Comparison of ENCODE assay signal across 1 cellular context in genomic region chr4:109735566-109736454, GRCh38.
TF ChIP-seq lines count a peak whose summit lies in the region.

No MANE protein-coding gene starts in this region.

TF ChIP-seq in K562, 482 proteins besides CTCF, POLR2A, EP300 and RAD21 (continued from another document and continues in another):
- TF ChIP-seq DDX20 (tag; IDR thresholded peaks at IDR 0.05; ENCODE audit: low read depth), result no peak
- no peak for TF ChIP-seq ZNF184 (CRISPR knock-in tag; IDR thresholded peaks at IDR 0.05)
- no peak for TF ChIP-seq CBFB (CRISPR knock-in tag; IDR thresholded peaks at IDR 0.05)
- TF ChIP-seq, protein P1, sequence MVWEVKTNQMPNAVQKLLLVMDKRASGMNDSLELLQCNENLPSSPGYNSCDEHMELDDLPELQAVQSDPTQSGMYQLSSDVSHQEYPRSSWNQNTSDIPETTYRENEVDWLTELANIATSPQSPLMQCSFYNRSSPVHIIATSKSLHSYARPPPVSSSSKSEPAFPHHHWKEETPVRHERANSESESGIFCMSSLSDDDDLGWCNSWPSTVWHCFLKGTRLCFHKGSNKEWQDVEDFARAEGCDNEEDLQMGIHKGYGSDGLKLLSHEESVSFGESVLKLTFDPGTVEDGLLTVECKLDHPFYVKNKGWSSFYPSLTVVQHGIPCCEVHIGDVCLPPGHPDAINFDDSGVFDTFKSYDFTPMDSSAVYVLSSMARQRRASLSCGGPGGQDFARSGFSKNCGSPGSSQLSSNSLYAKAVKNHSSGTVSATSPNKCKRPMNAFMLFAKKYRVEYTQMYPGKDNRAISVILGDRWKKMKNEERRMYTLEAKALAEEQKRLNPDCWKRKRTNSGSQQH (CRISPR knock-in tag; IDR thresholded peaks at IDR 0.05), result no peak
- TF ChIP-seq FOS (IDR thresholded peaks at IDR 0.05; ENCODE audit: extremely low read depth, insufficient read length), result no peak
- TF ChIP-seq PHB (CRISPR knock-in tag; IDR thresholded peaks at IDR 0.05), result no peak
- no peak for TF ChIP-seq CCAR2 (IDR thresholded peaks at IDR 0.05; ENCODE audit: low read depth, low read length)
- peak; percentile 37; the same call in 1 of the 2 replicates for TF ChIP-seq ZNF589 (CRISPR knock-in tag; IDR thresholded peaks at IDR 0.05; ENCODE audit: low read depth)
- no peak for TF ChIP-seq KAT8 (IDR thresholded peaks at IDR 0.05; ENCODE audit: low read depth)
- no peak for TF ChIP-seq MIER1 (IDR thresholded peaks at IDR 0.05; ENCODE audit: low read depth)
- no peak for TF ChIP-seq POLR2B (IDR thresholded peaks at IDR 0.05; ENCODE audit: low read depth, partially characterized antibody)
- no peak for TF ChIP-seq ZNF217 (CRISPR knock-in tag; IDR thresholded peaks at IDR 0.05)
- TF ChIP-seq ZNF830 (CRISPR knock-in tag; IDR thresholded peaks at IDR 0.05), result no peak
- 0 out of 2 replicates have a peak, but pooled peaks have one; percentile 58 for TF ChIP-seq MECOM (CRISPR knock-in tag; IDR thresholded peaks at IDR 0.05)
- TF ChIP-seq PML (IDR thresholded peaks at IDR 0.05; ENCODE audit: low read length), result 0 out of 2 replicates have a peak, but pooled peaks have one; percentile 19
- TF ChIP-seq ZFPM2 (CRISPR knock-in tag; IDR thresholded peaks at IDR 0.05), result no peak
- TF ChIP-seq, protein P2, sequence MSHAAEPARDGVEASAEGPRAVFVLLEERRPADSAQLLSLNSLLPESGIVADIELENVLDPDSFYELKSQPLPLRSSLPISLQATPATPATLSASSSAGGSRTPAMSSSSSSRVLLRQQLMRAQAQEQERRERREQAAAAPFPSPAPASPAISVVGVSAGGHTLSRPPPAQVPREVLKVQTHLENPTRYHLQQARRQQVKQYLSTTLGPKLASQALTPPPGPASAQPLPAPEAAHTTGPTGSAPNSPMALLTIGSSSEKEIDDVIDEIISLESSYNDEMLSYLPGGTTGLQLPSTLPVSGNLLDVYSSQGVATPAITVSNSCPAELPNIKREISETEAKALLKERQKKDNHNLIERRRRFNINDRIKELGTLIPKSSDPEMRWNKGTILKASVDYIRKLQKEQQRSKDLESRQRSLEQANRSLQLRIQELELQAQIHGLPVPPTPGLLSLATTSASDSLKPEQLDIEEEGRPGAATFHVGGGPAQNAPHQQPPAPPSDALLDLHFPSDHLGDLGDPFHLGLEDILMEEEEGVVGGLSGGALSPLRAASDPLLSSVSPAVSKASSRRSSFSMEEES (CRISPR knock-in tag; IDR thresholded peaks at IDR 0.05), result no peak
- TF ChIP-seq NFYB (IDR thresholded peaks at IDR 0.05; ENCODE audit: extremely low read depth, insufficient read length), result no peak
- TF ChIP-seq NR0B1 (IDR thresholded peaks at IDR 0.05; ENCODE audit: partially characterized antibody), result no peak
- TF ChIP-seq ZNF212 (CRISPR knock-in tag; IDR thresholded peaks at IDR 0.05), result no peak
- TF ChIP-seq SIX5 (IDR thresholded peaks at IDR 0.05; ENCODE audit: borderline replicate concordance in 1 of 2, insufficient read depth in 1 of 2, low read depth in 1 of 2, low read length in 2 of 2), result no peak
- no peak for TF ChIP-seq NONO (IDR thresholded peaks at IDR 0.05; ENCODE audit: low read depth in 2 of 2, low read length in 1 of 2)
- no peak for TF ChIP-seq ESRRB (CRISPR knock-in tag; IDR thresholded peaks at IDR 0.05; ENCODE audit: borderline replicate concordance)
- TF ChIP-seq ZNF239 (CRISPR knock-in tag; IDR thresholded peaks at IDR 0.05), result no peak
- TF ChIP-seq ELF4 (CRISPR knock-in tag; IDR thresholded peaks at IDR 0.05), result no peak
- TF ChIP-seq HEY1 (CRISPR knock-in tag; IDR thresholded peaks at IDR 0.05; ENCODE audit: borderline replicate concordance), result no peak
- no peak for TF ChIP-seq RB1 (IDR thresholded peaks at IDR 0.05; ENCODE audit: low read depth)
- no peak for TF ChIP-seq RUNX1 (IDR thresholded peaks at IDR 0.05; ENCODE audit: low read depth)
- TF ChIP-seq ZNF449 (CRISPR knock-in tag; IDR thresholded peaks at IDR 0.05), result no peak
- no peak for TF ChIP-seq HDAC3 (IDR thresholded peaks at IDR 0.05; ENCODE audit: borderline replicate concordance, partially characterized antibody)
- TF ChIP-seq SAFB (IDR thresholded peaks at IDR 0.05; ENCODE audit: borderline replicate concordance, low read depth, low read length), result no peak
- TF ChIP-seq ZNF354B (CRISPR knock-in tag; IDR thresholded peaks at IDR 0.05), result no peak
- no peak for TF ChIP-seq CREB5 (CRISPR knock-in tag; IDR thresholded peaks at IDR 0.05)
- no peak for TF ChIP-seq FIP1L1 (IDR thresholded peaks at IDR 0.05; ENCODE audit: low read depth, low read length, poor library complexity, severe bottlenecking)
- TF ChIP-seq EZH2 (IDR thresholded peaks at IDR 0.05; ENCODE audit: borderline replicate concordance, low read depth, low read length), result no peak
- TF ChIP-seq, protein P3, sequence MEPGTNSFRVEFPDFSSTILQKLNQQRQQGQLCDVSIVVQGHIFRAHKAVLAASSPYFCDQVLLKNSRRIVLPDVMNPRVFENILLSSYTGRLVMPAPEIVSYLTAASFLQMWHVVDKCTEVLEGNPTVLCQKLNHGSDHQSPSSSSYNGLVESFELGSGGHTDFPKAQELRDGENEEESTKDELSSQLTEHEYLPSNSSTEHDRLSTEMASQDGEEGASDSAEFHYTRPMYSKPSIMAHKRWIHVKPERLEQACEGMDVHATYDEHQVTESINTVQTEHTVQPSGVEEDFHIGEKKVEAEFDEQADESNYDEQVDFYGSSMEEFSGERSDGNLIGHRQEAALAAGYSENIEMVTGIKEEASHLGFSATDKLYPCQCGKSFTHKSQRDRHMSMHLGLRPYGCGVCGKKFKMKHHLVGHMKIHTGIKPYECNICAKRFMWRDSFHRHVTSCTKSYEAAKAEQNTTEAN (CRISPR knock-in tag; IDR thresholded peaks at IDR 0.05), result no peak
- 0 out of 2 replicates have a peak, but pooled peaks have one; percentile 3 for TF ChIP-seq CREB3 (tag; conservative IDR thresholded peaks at IDR 0.05; ENCODE audit: low read depth)
- no peak for TF ChIP-seq XRCC3 (IDR thresholded peaks at IDR 0.05)
- peak; percentile 37; the same call in 1 of the 2 replicates for TF ChIP-seq NR2C1 (IDR thresholded peaks at IDR 0.05)
- peak; percentile 66 for TF ChIP-seq NR2C1 (tag; IDR thresholded peaks at IDR 0.05)
- TF ChIP-seq NFIC (IDR thresholded peaks at IDR 0.05), result peak; percentile 39; the same call in 1 of the 2 replicates
- TF ChIP-seq ZNF780A (CRISPR knock-in tag; IDR thresholded peaks at IDR 0.05), result no peak
- no peak for TF ChIP-seq PURB (CRISPR knock-in tag; IDR thresholded peaks at IDR 0.05; ENCODE audit: low read depth)
- peak; percentile 26; the same call in 1 of the 2 replicates for TF ChIP-seq CXXC5 (CRISPR knock-in tag; IDR thresholded peaks at IDR 0.05)
- no peak for TF ChIP-seq ZNF511 (CRISPR knock-in tag; IDR thresholded peaks at IDR 0.05)
- no peak for TF ChIP-seq PHB2 (IDR thresholded peaks at IDR 0.05; ENCODE audit: low read depth)
- TF ChIP-seq GTF2F1 (IDR thresholded peaks at IDR 0.05; ENCODE audit: low read depth, low read length), result no peak
- no peak for TF ChIP-seq SRSF3 (IDR thresholded peaks at IDR 0.05; ENCODE audit: insufficient read depth, low read length)
- TF ChIP-seq XRCC5 (IDR thresholded peaks at IDR 0.05; ENCODE audit: low read depth, low read length), result no peak
- no peak for TF ChIP-seq SIN3B (IDR thresholded peaks at IDR 0.05; ENCODE audit: low read depth)
- TF ChIP-seq, protein P4, sequence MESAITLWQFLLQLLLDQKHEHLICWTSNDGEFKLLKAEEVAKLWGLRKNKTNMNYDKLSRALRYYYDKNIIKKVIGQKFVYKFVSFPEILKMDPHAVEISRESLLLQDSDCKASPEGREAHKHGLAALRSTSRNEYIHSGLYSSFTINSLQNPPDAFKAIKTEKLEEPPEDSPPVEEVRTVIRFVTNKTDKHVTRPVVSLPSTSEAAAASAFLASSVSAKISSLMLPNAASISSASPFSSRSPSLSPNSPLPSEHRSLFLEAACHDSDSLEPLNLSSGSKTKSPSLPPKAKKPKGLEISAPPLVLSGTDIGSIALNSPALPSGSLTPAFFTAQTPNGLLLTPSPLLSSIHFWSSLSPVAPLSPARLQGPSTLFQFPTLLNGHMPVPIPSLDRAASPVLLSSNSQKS (CRISPR knock-in tag; IDR thresholded peaks at IDR 0.05), result no peak
- TF ChIP-seq ZNF263 (CRISPR knock-in tag; IDR thresholded peaks at IDR 0.05; ENCODE audit: borderline replicate concordance), result no peak
- TF ChIP-seq TAF1 (IDR thresholded peaks at IDR 0.05; ENCODE audit: control insufficient read depth, extremely low read depth, insufficient read depth, low read length, severe bottlenecking), result peak; percentile 20
- TF ChIP-seq MYBL2 (IDR thresholded peaks at IDR 0.05; ENCODE audit: low read depth), result no peak
- TF ChIP-seq MYBL2 (CRISPR knock-in tag; IDR thresholded peaks at IDR 0.05; ENCODE audit: borderline replicate concordance), result no peak
- TF ChIP-seq ZBTB17 (CRISPR knock-in tag; IDR thresholded peaks at IDR 0.05), result no peak
- no peak for TF ChIP-seq EHMT2 (IDR thresholded peaks at IDR 0.05)
- TF ChIP-seq NFE2L1 (tag; IDR thresholded peaks at IDR 0.05; ENCODE audit: borderline replicate concordance, low read depth), result no peak
- TF ChIP-seq CHD1 (IDR thresholded peaks at IDR 0.05; ENCODE audit: low read length), result no peak
- TF ChIP-seq ADNP (tag; IDR thresholded peaks at IDR 0.05), result peak; percentile 36; the same call in 1 of the 2 replicates
- no peak for TF ChIP-seq TARDBP (IDR thresholded peaks at IDR 0.05)
- TF ChIP-seq ARID2 (IDR thresholded peaks at IDR 0.05), result no peak
- no peak for TF ChIP-seq IRF2 (CRISPR knock-in tag; IDR thresholded peaks at IDR 0.05)
- no peak for TF ChIP-seq HMG20B (CRISPR knock-in tag; IDR thresholded peaks at IDR 0.05)
- TF ChIP-seq BRCA1 (IDR thresholded peaks at IDR 0.05), result no peak
- no peak for TF ChIP-seq BRCA1 (CRISPR knock-in tag; IDR thresholded peaks at IDR 0.05)
- no peak for TF ChIP-seq STAT5B (CRISPR knock-in tag; IDR thresholded peaks at IDR 0.05)
- TF ChIP-seq NR2C2 (CRISPR knock-in tag; IDR thresholded peaks at IDR 0.05), result no peak
- TF ChIP-seq NR2C2 (tag; IDR thresholded peaks at IDR 0.05), result peak; percentile 59
- no peak; the same call in 1 of the 2 replicates for TF ChIP-seq MAFF (IDR thresholded peaks at IDR 0.05; ENCODE audit: low read length)
- TF ChIP-seq, protein P5, sequence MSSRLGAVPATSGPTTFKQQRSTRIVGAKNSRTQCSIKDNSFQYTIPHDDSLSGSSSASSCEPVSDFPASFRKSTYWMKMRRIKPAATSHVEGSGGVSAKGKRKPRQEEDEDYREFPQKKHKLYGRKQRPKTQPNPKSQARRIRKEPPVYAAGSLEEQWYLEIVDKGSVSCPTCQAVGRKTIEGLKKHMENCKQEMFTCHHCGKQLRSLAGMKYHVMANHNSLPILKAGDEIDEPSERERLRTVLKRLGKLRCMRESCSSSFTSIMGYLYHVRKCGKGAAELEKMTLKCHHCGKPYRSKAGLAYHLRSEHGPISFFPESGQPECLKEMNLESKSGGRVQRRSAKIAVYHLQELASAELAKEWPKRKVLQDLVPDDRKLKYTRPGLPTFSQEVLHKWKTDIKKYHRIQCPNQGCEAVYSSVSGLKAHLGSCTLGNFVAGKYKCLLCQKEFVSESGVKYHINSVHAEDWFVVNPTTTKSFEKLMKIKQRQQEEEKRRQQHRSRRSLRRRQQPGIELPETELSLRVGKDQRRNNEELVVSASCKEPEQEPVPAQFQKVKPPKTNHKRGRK (tag; IDR thresholded peaks at IDR 0.05), result no peak
